ENCODE assay signal across 28 cellular contexts in genomic region chr14:76754586-76754985, GRCh38.
"Had no signal": no experiment of that assay in that cellular context is flagged by ENCODE, and none has a peak within 500 bp of the region (broad histone marks: within the 10 kb centered on the region; RNA-seq: fewer than 3 reads in every experiment).

No MANE protein-coding gene starts in this region.

- H3K27ac Mint-ChIP-seq: endodermal cell; naive thymus-derived CD8-positive, alpha-beta T cell; nephron progenitor cell; stimulated activated naive B cell treated with anti-CD40 and anti-IgM and Interleukin-4, amounts not matched to agents 10 μg/mL and 1 μg/mL and 100 μg/mL, for 72 hours; stimulated activated naive CD8-positive, alpha-beta T cell treated with anti-CD3 and anti-CD28 coated beads, Interleukin-15, Interleukin-2, amounts not matched to agents 100 ng/mL and 50 ng/mL, for 24 hours had no signal

- H3K27me3 ChIP-seq: dorsolateral prefrontal cortex, gastrocnemius medialis, ovary, right lobe of liver, tibial nerve, upper lobe of left lung, uterus had no signal

- H3K36me3 ChIP-seq: gastrocnemius medialis, lower lobe of right lung, ovary, right lobe of liver, thoracic aorta, tibial nerve, upper lobe of left lung, uterus had no signal

- DNase-seq: cortex of kidney; dorsolateral prefrontal cortex; effector CD8-positive, alpha-beta T cell; endodermal cell; foreskin fibroblast; gastrocnemius medialis; head of caudate nucleus; hippocampal formation; kidney glomerular epithelial cell; left ventricle myocardium superior; lower lobe of right lung; naive thymus-derived CD8-positive, alpha-beta T cell; nephron progenitor cell; nucleus accumbens; ovary; psoas muscle; right lobe of liver; small intestine; stimulated activated CD4-positive, alpha-beta T cell treated with anti-CD3 and anti-CD28 coated beads, Interleukin-15, amount 100 ng/mL, for 24 hours; stimulated activated CD4-positive, alpha-beta T cell treated with anti-CD3 and anti-CD28 coated beads, Interleukin-2, amount 100 ng/mL, for 48 hours; stimulated activated naive B cell treated with anti-CD40 and anti-IgM and Interleukin-4, amounts not matched to agents 10 μg/mL and 1 μg/mL and 100 μg/mL, for 72 hours; upper lobe of left lung; uterus had no signal

- H3K4me3 ChIP-seq: dorsolateral prefrontal cortex, gastrocnemius medialis, lower lobe of right lung, ovary, psoas muscle, right lobe of liver, thoracic aorta, tibial nerve, upper lobe of left lung, uterus had no signal

- ATAC-seq: gastrocnemius medialis; lower lobe of right lung; naive thymus-derived CD8-positive, alpha-beta T cell; psoas muscle; right lobe of liver; stimulated activated naive B cell treated with anti-CD40 and anti-IgM and Interleukin-4, amounts not matched to agents 10 μg/mL and 1 μg/mL and 100 μg/mL, for 72 hours had no signal

- H3K36me3 Mint-ChIP-seq: naive thymus-derived CD8-positive, alpha-beta T cell; stimulated activated naive B cell treated with anti-CD40 and anti-IgM and Interleukin-4, amounts not matched to agents 10 μg/mL and 1 μg/mL and 100 μg/mL, for 72 hours had no signal

- H3K4me3 Mint-ChIP-seq: central memory CD8-positive, alpha-beta T cell; endodermal cell; naive thymus-derived CD8-positive, alpha-beta T cell; nephron progenitor cell; stimulated activated naive B cell treated with anti-CD40 and anti-IgM and Interleukin-4, amounts not matched to agents 10 μg/mL and 1 μg/mL and 100 μg/mL, for 72 hours; stimulated activated naive CD8-positive, alpha-beta T cell treated with anti-CD3 and anti-CD28 coated beads, Interleukin-15, Interleukin-2, amounts not matched to agents 100 ng/mL and 50 ng/mL, for 24 hours had no signal

- H3K27ac ChIP-seq: gastrocnemius medialis, lower lobe of right lung, ovary, psoas muscle, right lobe of liver, thoracic aorta, tibial nerve, upper lobe of left lung, uterus had no signal

- FAIRE-seq: islet of Langerhans, small intestine had no signal

- H3K4me1 ChIP-seq: lower lobe of right lung, right lobe of liver, tibial nerve, upper lobe of left lung, uterus had no signal

- H3K9me3 Mint-ChIP-seq: central memory CD8-positive, alpha-beta T cell; endodermal cell; stimulated activated naive B cell treated with anti-CD40 and anti-IgM and Interleukin-4, amounts not matched to agents 10 μg/mL and 1 μg/mL and 100 μg/mL, for 72 hours; stimulated activated naive CD8-positive, alpha-beta T cell treated with anti-CD3 and anti-CD28 coated beads, Interleukin-15, Interleukin-2, amounts not matched to agents 100 ng/mL and 50 ng/mL, for 24 hours had no signal

- H3K9me3 ChIP-seq: gastrocnemius medialis, lower lobe of right lung, ovary, psoas muscle, right lobe of liver, thoracic aorta, tibial nerve, upper lobe of left lung, uterus had no signal

- H3K4me1 Mint-ChIP-seq: central memory CD8-positive, alpha-beta T cell; endodermal cell; naive thymus-derived CD8-positive, alpha-beta T cell; stimulated activated naive B cell treated with anti-CD40 and anti-IgM and Interleukin-4, amounts not matched to agents 10 μg/mL and 1 μg/mL and 100 μg/mL, for 72 hours had no signal
